ENCODE assay signal across 31 cellular contexts in genomic region chr3:165613019-165613418, GRCh38.
"Had no signal": no experiment of that assay in that cellular context is flagged by ENCODE, and none has a peak within 500 bp of the region (broad histone marks: within the 10 kb centered on the region; RNA-seq: fewer than 3 reads in every experiment).

No MANE protein-coding gene starts in this region.

- H3K36me3 ChIP-seq: adrenal gland, ascending aorta, cardiac muscle cell, WERI-Rb-1 had no signal

- ATAC-seq: activated CD4-positive, alpha-beta T cell treated with anti-CD3 and anti-CD28 coated beads for 36 hours; activated CD4-positive, CD25-positive, alpha-beta regulatory T cell treated with anti-CD3 and anti-CD28 coated beads, Interleukin-2, amount 50 U/mL, for 24 hours; activated CD8-positive, alpha-beta memory T cell treated with anti-CD3 and anti-CD28 coated beads, Interleukin-2, amount 10 ng/mL, durations not matched to agents 7 days and 5 days; activated CD8-positive, alpha-beta T cell treated with anti-CD3 and anti-CD28 coated beads, Interleukin-2, amount 10 ng/mL, durations not matched to agents 7 days and 5 days; WTC11 had no signal

- H3K4me3 ChIP-seq: adrenal gland, ascending aorta, cardiac muscle cell had no signal

- H3K27ac ChIP-seq: adrenal gland, ascending aorta, cardiac muscle cell, WERI-Rb-1 had no signal

- H3K27me3 ChIP-seq: adrenal gland, ascending aorta, cardiac muscle cell had no signal

- DNase-seq: activated CD4-positive, alpha-beta memory T cell treated with anti-CD3 and anti-CD28 coated beads, Interleukin-2, amount 10 ng/mL, durations not matched to agents 7 days and 5 days; activated CD4-positive, alpha-beta T cell treated with anti-CD3 and anti-CD28 coated beads for 1 hour; activated CD4-positive, alpha-beta T cell treated with anti-CD3 and anti-CD28 coated beads for 36 hours; activated CD4-positive, alpha-beta T cell treated with anti-CD3 and anti-CD28 coated beads for 48 hours; activated CD4-positive, alpha-beta T cell treated with anti-CD3 and anti-CD28 coated beads, Interleukin-2, amount 10 ng/mL, durations not matched to agents 7 days and 5 days; activated CD4-positive, alpha-beta T cell treated with anti-CD3 and anti-CD28 coated beads, Interleukin-2, amount 50 U/mL, for 48 hours; activated CD4-positive, CD25-positive, alpha-beta regulatory T cell; activated CD8-positive, alpha-beta memory T cell treated with anti-CD3 and anti-CD28 coated beads for 24 hours; activated CD8-positive, alpha-beta memory T cell treated with anti-CD3 and anti-CD28 coated beads, Interleukin-2, amount 10 ng/mL, durations not matched to agents 7 days and 5 days; activated CD8-positive, alpha-beta memory T cell treated with anti-CD3 and anti-CD28 coated beads, Interleukin-2, amount 50 U/mL, for 48 hours; activated CD8-positive, alpha-beta T cell treated with anti-CD3 and anti-CD28 coated beads, Interleukin-2, amount 10 ng/mL, durations not matched to agents 7 days and 5 days; activated effector memory CD4-positive, alpha-beta T cell treated with Interleukin-2 at 50 U/mL for 16 hours; activated naive CD4-positive, alpha-beta T cell treated with anti-CD3 and anti-CD28 coated beads, Interleukin-2, amount 10 ng/mL, durations not matched to agents 7 days and 5 days; activated naive CD4-positive, alpha-beta T cell treated with Interleukin-2 at 50 U/mL for 16 hours; activated naive CD8-positive, alpha-beta T cell treated with anti-CD3 and anti-CD28 coated beads, Interleukin-2, amount 10 ng/mL, durations not matched to agents 7 days and 5 days; activated T-cell treated with anti-CD3 and anti-CD28 coated beads, Interleukin-2, amount 50 U/mL, for 24 hours; activated T-cell treated with anti-CD3 and anti-CD28 coated beads, Interleukin-2, amount 50 U/mL, for 48 hours; adrenal gland; amygdala; anterior cingulate cortex; caudate nucleus; cerebellar nuclear complex; SW 1271; T-helper 1 cell; T-helper 2 cell; T-helper 9 cell; WERI-Rb-1 had no signal

- H3K9me3 ChIP-seq: adrenal gland, ascending aorta had no signal

- H3K4me1 ChIP-seq: adrenal gland, ascending aorta had no signal
